Comparison of ENCODE assay signal across 1 cellular context in the genomic region with DNA sequence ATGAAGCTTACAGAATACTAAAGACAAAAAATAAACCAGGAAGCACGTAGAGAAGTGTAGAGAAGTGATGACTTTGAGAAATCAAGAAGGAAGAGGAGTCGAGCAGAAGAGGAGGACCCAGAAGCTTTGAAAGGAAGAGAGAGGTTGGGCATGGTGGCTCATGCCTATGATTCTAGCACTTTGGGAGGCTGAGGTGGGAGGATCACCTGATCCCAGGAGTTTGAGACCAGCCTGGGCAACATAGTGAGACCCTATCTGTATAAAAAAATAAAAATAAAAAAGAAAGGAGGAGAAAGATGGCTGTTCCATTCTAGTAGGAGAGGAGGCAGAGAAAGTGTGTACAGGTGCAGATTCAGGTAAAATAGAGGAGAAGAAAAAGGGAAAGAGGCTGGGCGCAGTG.
TF ChIP-seq lines count a peak whose summit lies in the region.

No MANE protein-coding gene starts in this region.

TF ChIP-seq in A549, 52 proteins besides CTCF, POLR2A, EP300 and RAD21 (continued from another document):
- no peak for TF ChIP-seq CBX8 (IDR thresholded peaks at IDR 0.05)
- no peak for TF ChIP-seq CHD2 (IDR thresholded peaks at IDR 0.05; ENCODE audit: low read length, partially characterized antibody)
- no peak for TF ChIP-seq NFE2L2 (conservative IDR thresholded peaks at IDR 0.05; ENCODE audit: low read length)
- no peak for TF ChIP-seq BCL3 (IDR thresholded peaks at IDR 0.05)
- no peak for TF ChIP-seq ESRRA (IDR thresholded peaks at IDR 0.05; ENCODE audit: borderline replicate concordance, low read length)
- TF ChIP-seq POLR2AphosphoS2 (conservative IDR thresholded peaks at IDR 0.05; ENCODE audit: low read length) = no peak
- no peak for TF ChIP-seq E2F6 (IDR thresholded peaks at IDR 0.05; ENCODE audit: borderline replicate concordance, low read depth)
- TF ChIP-seq KDM5A (IDR thresholded peaks at IDR 0.05) = no peak
- TF ChIP-seq KDM1A (IDR thresholded peaks at IDR 0.05; ENCODE audit: low read depth) = no peak
